Comparison of ENCODE assay signal across 8 cellular contexts in genomic region chr1:203860396-203860951, GRCh38. TPM values are rescaled to one million over a fixed set of nuclear protein-coding genes. Genes with fewer than 3 reads are reported as not detected.
DNase-seq lines count a peak whose midpoint lies in the region; ATAC-seq and TF ChIP-seq lines count a peak whose summit lies in the region.

No MANE protein-coding gene starts in this region.

- peaks cover 16% of the 10 kb centered on the region for H3K36me3 ChIP-seq in ES-I3 (ENCODE audit: insufficient read depth, low read length)
- peaks cover 49% of the 10 kb centered on the region for H3K36me3 ChIP-seq in NT2/D1 (ENCODE audit: insufficient read depth, insufficient read length, low read length)
- peaks cover 6% of the 10 kb centered on the region for H3K36me3 ChIP-seq in neural progenitor cell

- peaks cover 7% of the 10 kb centered on the region for H3K27me3 Mint-ChIP-seq in neural progenitor cell (ENCODE audit: insufficient read depth, low read depth)

- peaks cover 18% of the 10 kb centered on the region for H3F3A ChIP-seq in neural progenitor cell (ENCODE audit: low read depth)

- H4K20me1 ChIP-seq in neural progenitor cell (ENCODE audit: low read depth) = peaks cover 7% of the 10 kb centered on the region

- H3K4me2 ChIP-seq in neural progenitor cell = no peak overlapping the region

- peaks cover 10% of the 10 kb centered on the region for H3K36me3 Mint-ChIP-seq in neural progenitor cell

- H3K9me3 ChIP-seq in ES-I3 (ENCODE audit: control insufficient read depth, insufficient read depth, low read length) (no peaks in the 10 kb centered on the region), NT2/D1 (ENCODE audit: insufficient read depth, low read length) (no peaks in the 10 kb centered on the region), neural progenitor cell (ENCODE audit: low read depth) (no peaks in the 10 kb centered on the region)

- H2AFZ ChIP-seq in neural progenitor cell (replicated peaks) = peak overlapping the region; percentile 83

- peak overlapping the region; percentile 19; the same call in 1 of the 2 replicates for H3K9ac ChIP-seq in ES-I3 (ENCODE audit: low read depth, low read length)
- peak overlapping the region; percentile 58 for H3K9ac ChIP-seq in NT2/D1 (ENCODE audit: insufficient read length, low read depth)
- H3K9ac ChIP-seq in neural progenitor cell = no peak overlapping the region

- H3K27me3 ChIP-seq in NT2/D1 (ENCODE audit: insufficient read depth, insufficient read length) (no peaks in the 10 kb centered on the region), neural progenitor cell (no peaks in the 10 kb centered on the region)

- H3K27ac ChIP-seq in neural progenitor cell = no peak overlapping the region

- H3K4me3 ChIP-seq in NT2/D1 (ENCODE audit: insufficient read length, low read depth) (no peak overlapping the region), neural progenitor cell (no peak overlapping the region)

- H3K4me1 ChIP-seq in ES-I3 (ENCODE audit: insufficient read depth, low read length) (peaks cover 3% of the 10 kb centered on the region; the same call in 1 of the 2 replicates), NT2/D1 (ENCODE audit: insufficient read depth, insufficient read length) (no peaks in the 10 kb centered on the region), neural progenitor cell (peaks cover 10% of the 10 kb centered on the region)

- H3K79me2 ChIP-seq in neural progenitor cell (ENCODE audit: low read depth) = peaks cover 40% of the 10 kb centered on the region

- no peak for ATAC-seq in HG03097 (IDR thresholded peaks at IDR 0.05; ENCODE audit: low FRiP score, unreplicated experiment)
- no peak for ATAC-seq in HG02623 (IDR thresholded peaks at IDR 0.05; ENCODE audit: unreplicated experiment)

- in situ Hi-C loops in GM13976 (cut with MboI; ENCODE audit: low sequenced_read_pairs, unreplicated experiment) = no loop called here

- no peak for TF ChIP-seq CTCF in neural progenitor cell (IDR thresholded peaks at IDR 0.05)
- TF ChIP-seq CTCF in GM13976 (IDR thresholded peaks at IDR 0.05; ENCODE audit: borderline replicate concordance, control extremely low read depth, extremely low read depth, insufficient read depth, missing control alignments) = no peak

- H3K4me1 Mint-ChIP-seq in neural progenitor cell = peaks cover 20% of the 10 kb centered on the region

- DNase-seq in NT2/D1 (ENCODE audit: low read depth, low spot score) (no peak), dermis microvascular lymphatic vessel endothelial cell (ENCODE audit: low read depth in 2 of 2) (peak; percentile 15 to 74), neural progenitor cell (ENCODE audit: low spot score) (peak; percentile 20), NCI-H1417 treated with DMSO at 0.1 percent for 48 hours (lab: John Stamatoyannopoulos, UW) (no peak), GM13976 (ENCODE audit: low spot score) (no peak)

- H3K27ac Mint-ChIP-seq in neural progenitor cell = peak overlapping the region; percentile 54

- peak overlapping the region; percentile 99 for H3K4me3 Mint-ChIP-seq in neural progenitor cell

- H3K9me3 Mint-ChIP-seq in neural progenitor cell = no peaks in the 10 kb centered on the region

RNA-seq across cellular contexts. Expression of gene SNRPE, which starts 0.9 kb away (rescaled TPM):
- 55.8 and 70.0 TPM in 2 replicates for total RNA-seq in dermis microvascular lymphatic vessel endothelial cell
- total RNA-seq in neural progenitor cell (ENCODE audit: low replicate concordance) = 239 and 430 TPM in 2 replicates

Comparison
In these comparisons a context has a peak if more than half of its experiments do, and no peak if none do; other contexts are left out.
1. DNase-seq: peak in dermis microvascular lymphatic vessel endothelial cell (2 of 2) and neural progenitor cell (single experiment); none in NT2/D1 (single experiment), NCI-H1417 treated with DMSO at 0.1 percent for 48 hours (single experiment) and GM13976 (single experiment).